Comparison of ENCODE assay signal across 9 cellular contexts in the genomic region with DNA sequence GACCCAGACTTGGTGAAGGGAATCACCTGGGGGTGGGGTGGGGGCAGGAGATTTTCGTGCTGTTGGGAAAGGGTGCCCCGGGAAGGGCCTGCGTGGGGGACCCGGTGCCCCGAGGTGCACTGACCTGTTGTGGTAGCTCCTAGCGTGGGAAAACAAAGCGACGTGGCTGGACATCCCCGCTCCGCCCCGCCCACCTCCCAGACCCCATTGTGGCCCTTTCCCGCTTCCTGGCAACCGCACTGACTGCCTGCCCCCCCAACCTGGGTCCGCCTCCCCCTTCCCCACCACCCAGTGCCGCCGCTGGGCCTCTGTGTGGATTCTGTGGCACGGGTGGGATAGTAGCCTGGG. TPM values are rescaled to one million over a fixed set of nuclear protein-coding genes. Genes with fewer than 3 reads are reported as not detected.
DNase-seq lines count a peak whose midpoint lies in the region; ATAC-seq lines count a peak whose summit lies in the region.
"Had no signal": no experiment of that assay in that cellular context is flagged by ENCODE, and none has a peak within 500 bp of the region (broad histone marks: within the 10 kb centered on the region; RNA-seq: fewer than 3 reads in every experiment).

No MANE protein-coding gene starts in this region.

- ATAC-seq in HG02571 (IDR thresholded peaks at IDR 0.05; ENCODE audit: unreplicated experiment) = no peak

- peak overlapping the region; percentile 81 for H3K27ac Mint-ChIP-seq in activated T-helper 2 cell treated with anti-CD3 and anti-CD28 coated beads, Interferon-gamma antibody, Interleukin-2, Interleukin-4, amounts not matched to agents 10 μg/mL and 5 μg/mL and 100 μg/mL, durations not matched to agents 14 hours and 24 hours and 36 hours
- peak overlapping the region; percentile 86 for H3K27ac Mint-ChIP-seq in stimulated activated naive CD8-positive, alpha-beta T cell treated with anti-CD3 and anti-CD28 coated beads, Interleukin-15, Interleukin-2, amounts not matched to agents 100 ng/mL and 50 ng/mL, for 24 hours

- peak overlapping the region; percentile 57 for H3K4me3 ChIP-seq in iPS-18a (ENCODE audit: low read length)

- peaks cover 3% of the 10 kb centered on the region for H3K4me1 ChIP-seq in iPS-18a (ENCODE audit: control insufficient read depth, low read depth, low read length)

- H3K36me3 ChIP-seq in iPS-18a (ENCODE audit: control insufficient read depth, low read depth, low read length) = no peaks in the 10 kb centered on the region

- H3K27me3 ChIP-seq in iPS-18a (ENCODE audit: control insufficient read depth, insufficient read depth, low read length) = peaks cover 70% of the 10 kb centered on the region

- H3K27ac ChIP-seq in iPS-18a (ENCODE audit: low read length) = no peak overlapping the region

- peak in 2 of 3 experiments; percentile 56 to 61 for DNase-seq in NCI-H1417 (lab: John Stamatoyannopoulos, UW)
- DNase-seq in NCI-H1417 treated with DMSO at 0.1 percent for 48 hours (lab: John Stamatoyannopoulos, UW) = no peak
- DNase-seq in activated T-helper 2 cell treated with anti-CD3 and anti-CD28 coated beads, Interferon-gamma antibody, Interleukin-2, Interleukin-4, amounts not matched to agents 10 μg/mL and 5 μg/mL and 100 μg/mL, durations not matched to agents 14 hours and 24 hours and 36 hours (ENCODE audit: low spot score) = no peak
- no peak for DNase-seq in A172 (ENCODE audit: low spot score)
- DNase-seq in NCI-H2107 treated with DMSO at 0.1 percent for 48 hours (lab: John Stamatoyannopoulos, UW; ENCODE audit: unreplicated experiment) = no peak

- no peaks in the 10 kb centered on the region for H3K9me3 Mint-ChIP-seq in activated T-helper 2 cell treated with anti-CD3 and anti-CD28 coated beads, Interferon-gamma antibody, Interleukin-2, Interleukin-4, amounts not matched to agents 10 μg/mL and 5 μg/mL and 100 μg/mL, durations not matched to agents 14 hours and 24 hours and 36 hours
- H3K9me3 Mint-ChIP-seq in stimulated activated naive CD8-positive, alpha-beta T cell treated with anti-CD3 and anti-CD28 coated beads, Interleukin-15, Interleukin-2, amounts not matched to agents 100 ng/mL and 50 ng/mL, for 24 hours = no peaks in the 10 kb centered on the region

- H3K4me3 Mint-ChIP-seq in activated T-helper 2 cell treated with anti-CD3 and anti-CD28 coated beads, Interferon-gamma antibody, Interleukin-2, Interleukin-4, amounts not matched to agents 10 μg/mL and 5 μg/mL and 100 μg/mL, durations not matched to agents 14 hours and 24 hours and 36 hours (ENCODE audit: low read depth) = peak overlapping the region; percentile 91
- peak overlapping the region; percentile 92 for H3K4me3 Mint-ChIP-seq in stimulated activated naive CD8-positive, alpha-beta T cell treated with anti-CD3 and anti-CD28 coated beads, Interleukin-15, Interleukin-2, amounts not matched to agents 100 ng/mL and 50 ng/mL, for 24 hours

- no peaks in the 10 kb centered on the region for H3K9me3 ChIP-seq in iPS-18a (ENCODE audit: control insufficient read depth, low read depth, low read length)

- H3K4me1 Mint-ChIP-seq in activated T-helper 2 cell treated with anti-CD3 and anti-CD28 coated beads, Interferon-gamma antibody, Interleukin-2, Interleukin-4, amounts not matched to agents 10 μg/mL and 5 μg/mL and 100 μg/mL, durations not matched to agents 14 hours and 24 hours and 36 hours (ENCODE audit: low read depth) = peaks cover 36% of the 10 kb centered on the region
- H3K4me1 Mint-ChIP-seq in stimulated activated naive CD8-positive, alpha-beta T cell treated with anti-CD3 and anti-CD28 coated beads, Interleukin-15, Interleukin-2, amounts not matched to agents 100 ng/mL and 50 ng/mL, for 24 hours (ENCODE audit: low read depth) = peaks cover 53% of the 10 kb centered on the region

- peak overlapping the region; percentile 28 for H3K9ac ChIP-seq in iPS-18a (ENCODE audit: low read length)

- intact Hi-C loops in activated T-helper 2 cell treated with anti-CD3 and anti-CD28 coated beads, Interferon-gamma antibody, Interleukin-2, Interleukin-4, amounts not matched to agents 10 μg/mL and 5 μg/mL and 100 μg/mL, durations not matched to agents 14 hours and 24 hours and 36 hours (cut with micrococcal nuclease) = no loop called here

- H3K36me3 Mint-ChIP-seq in activated T-helper 2 cell treated with anti-CD3 and anti-CD28 coated beads, Interferon-gamma antibody, Interleukin-2, Interleukin-4, amounts not matched to agents 10 μg/mL and 5 μg/mL and 100 μg/mL, durations not matched to agents 14 hours and 24 hours and 36 hours (ENCODE audit: low read depth) = peaks cover 11% of the 10 kb centered on the region
- H3K36me3 Mint-ChIP-seq in stimulated activated naive CD8-positive, alpha-beta T cell treated with anti-CD3 and anti-CD28 coated beads, Interleukin-15, Interleukin-2, amounts not matched to agents 100 ng/mL and 50 ng/mL, for 24 hours (ENCODE audit: low read depth) = peaks cover 11% of the 10 kb centered on the region

- H3K27me3 Mint-ChIP-seq in activated T-helper 2 cell treated with anti-CD3 and anti-CD28 coated beads, Interferon-gamma antibody, Interleukin-2, Interleukin-4, amounts not matched to agents 10 μg/mL and 5 μg/mL and 100 μg/mL, durations not matched to agents 14 hours and 24 hours and 36 hours (ENCODE audit: low read depth) = no peaks in the 10 kb centered on the region
- no peaks in the 10 kb centered on the region for H3K27me3 Mint-ChIP-seq in stimulated activated naive CD8-positive, alpha-beta T cell treated with anti-CD3 and anti-CD28 coated beads, Interleukin-15, Interleukin-2, amounts not matched to agents 100 ng/mL and 50 ng/mL, for 24 hours

RNA-seq across cellular contexts. Expression of a gene that starts 2.5 kb away (rescaled TPM):
- 35.9 and 36.9 TPM in 2 replicates for total RNA-seq in activated T-helper 2 cell treated with anti-CD3 and anti-CD28 coated beads, Interferon-gamma antibody, Interleukin-2, Interleukin-4, amounts not matched to agents 10 μg/mL and 5 μg/mL and 100 μg/mL, durations not matched to agents 14 hours and 24 hours and 36 hours
- total RNA-seq in A172 (2014; rRNA removed; shearing (Covaris generic)) = 0.10 and 0.31 TPM in 2 replicates

RNA-seq across cellular contexts. Expression of a gene that starts 6.9 kb away (rescaled TPM):
- 3.8 and 8.7 TPM in 2 replicates for total RNA-seq in activated T-helper 2 cell treated with anti-CD3 and anti-CD28 coated beads, Interferon-gamma antibody, Interleukin-2, Interleukin-4, amounts not matched to agents 10 μg/mL and 5 μg/mL and 100 μg/mL, durations not matched to agents 14 hours and 24 hours and 36 hours
- 8.0 and 9.5 TPM in 2 replicates for total RNA-seq in A172 (2014; rRNA removed; shearing (Covaris generic))

RNA-seq across cellular contexts. Expression of a gene that starts 13.4 kb away (rescaled TPM):
- total RNA-seq in activated T-helper 2 cell treated with anti-CD3 and anti-CD28 coated beads, Interferon-gamma antibody, Interleukin-2, Interleukin-4, amounts not matched to agents 10 μg/mL and 5 μg/mL and 100 μg/mL, durations not matched to agents 14 hours and 24 hours and 36 hours = 3.0 and 3.3 TPM in 2 replicates
- total RNA-seq in A172 (2014; rRNA removed; shearing (Covaris generic)) = 0.17 TPM in 1 of 2 replicates, not detected in the other
- total RNA-seq: lung microvascular endothelial cell had no signal

RNA-seq across cellular contexts. Expression of a gene that starts 24.3 kb away (rescaled TPM):
- total RNA-seq in activated T-helper 2 cell treated with anti-CD3 and anti-CD28 coated beads, Interferon-gamma antibody, Interleukin-2, Interleukin-4, amounts not matched to agents 10 μg/mL and 5 μg/mL and 100 μg/mL, durations not matched to agents 14 hours and 24 hours and 36 hours = 112 and 115 TPM in 2 replicates
- 51.8 and 55.6 TPM in 2 replicates for total RNA-seq in A172 (2014; rRNA removed; shearing (Covaris generic))

RNA-seq across cellular contexts. Expression of a gene that starts 24.8 kb away (rescaled TPM):
- total RNA-seq in activated T-helper 2 cell treated with anti-CD3 and anti-CD28 coated beads, Interferon-gamma antibody, Interleukin-2, Interleukin-4, amounts not matched to agents 10 μg/mL and 5 μg/mL and 100 μg/mL, durations not matched to agents 14 hours and 24 hours and 36 hours = 77.2 and 81.8 TPM in 2 replicates
- total RNA-seq in A172 (2014; rRNA removed; shearing (Covaris generic)) = 21.3 and 28.7 TPM in 2 replicates

Comparison
In these comparisons a context has a peak if more than half of its experiments do, and no peak if none do; other contexts are left out.
1. DNase-seq: peak in NCI-H1417 (2 of 3); none in NCI-H1417 treated with DMSO at 0.1 percent for 48 hours (single experiment), activated T-helper 2 cell treated with anti-CD3 and anti-CD28 coated beads, Interferon-gamma antibody, Interleukin-2, Interleukin-4, amounts not matched to agents 10 μg/mL and 5 μg/mL and 100 μg/mL, durations not matched to agents 14 hours and 24 hours and 36 hours (single experiment), A172 (single experiment) and NCI-H2107 treated with DMSO at 0.1 percent for 48 hours (single experiment).
2. RNA of a gene that starts 2.5 kb away (total RNA-seq): 35.9 to 36.9 TPM in activated T-helper 2 cell treated with anti-CD3 and anti-CD28 coated beads, Interferon-gamma antibody, Interleukin-2, Interleukin-4, amounts not matched to agents 10 μg/mL and 5 μg/mL and 100 μg/mL, durations not matched to agents 14 hours and 24 hours and 36 hours; 0.10 to 0.31 TPM in A172; every median in the first group is over 10 times any median in the second.